ENCODE assay signal across 13 cellular contexts in the genomic region with DNA sequence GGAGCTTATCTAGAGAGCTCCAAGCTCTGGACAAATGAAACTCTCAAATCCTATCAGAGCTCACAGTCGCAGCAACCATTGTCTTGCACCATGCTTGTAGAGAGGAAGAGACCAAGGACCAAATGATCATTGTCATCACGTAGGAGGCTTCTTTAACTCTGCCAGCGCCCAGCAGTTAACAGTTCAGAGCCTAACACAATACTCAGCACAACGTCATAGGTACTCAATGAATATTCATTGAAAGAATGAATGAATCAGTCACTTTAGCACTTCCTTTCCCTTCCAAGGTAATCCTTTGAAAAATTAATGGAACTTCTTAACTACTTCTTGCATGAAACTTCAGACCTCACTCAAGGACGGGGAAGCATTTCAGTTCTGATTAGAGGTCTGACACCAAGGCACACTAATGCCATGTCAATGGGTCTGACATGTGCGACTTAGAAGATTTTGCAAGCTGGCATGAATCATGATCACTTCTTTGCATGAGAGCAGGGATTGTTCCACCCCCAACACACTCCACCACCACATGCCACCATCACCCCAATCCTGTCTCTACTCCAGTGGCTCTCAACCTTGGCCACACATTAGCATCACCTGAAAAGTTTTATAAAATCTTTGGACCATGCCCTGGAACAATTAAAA. TPM values are rescaled to one million over a fixed set of nuclear protein-coding genes. Genes with fewer than 3 reads are reported as not detected.
A peak's percentile ranks its signal among the peaks of the same experiment; 100 is the strongest.
DNase-seq lines count a peak whose midpoint lies in the region; ATAC-seq, FAIRE-seq and TF ChIP-seq lines count a peak whose summit lies in the region.
"Had no signal": no experiment of that assay in that cellular context is flagged by ENCODE, and none has a peak within 500 bp of the region (broad histone marks: within the 10 kb centered on the region; RNA-seq: fewer than 3 reads in every experiment).

No MANE protein-coding gene starts in this region.

- no peaks in the 10 kb centered on the region for H3K27me3 ChIP-seq in bronchial epithelial cell (ENCODE audit: control insufficient read depth, insufficient read depth, low read length)

- no peak overlapping the region for H3K4me3 ChIP-seq in NB4 (ENCODE audit: low read depth, low read length)
- no peak overlapping the region for H3K4me3 ChIP-seq in bronchial epithelial cell (ENCODE audit: low read depth, low read length)

- TF ChIP-seq CTCF in NB4 (IDR thresholded peaks at IDR 0.05; ENCODE audit: low read depth, low read length): no peak
- TF ChIP-seq CTCF in bronchial epithelial cell (IDR thresholded peaks at IDR 0.05; ENCODE audit: insufficient read depth, low read length, severe bottlenecking): no peak

- ATAC-seq in sciatic nerve (peak; percentile 18), GM18505 (IDR thresholded peaks at IDR 0.05; ENCODE audit: unreplicated experiment) (no peak)

- DNase-seq in GM04503 (ENCODE audit: low read depth) (peak; percentile 20), NB4 (ENCODE audit: low read depth) (peak; percentile 12), bronchial epithelial cell (ENCODE audit: low read depth) (peak; percentile 57), sciatic nerve (ENCODE audit: low spot score) (no peak), T-helper 1 cell (no peak), HuH-7 (ENCODE audit: low spot score) (no peak)
- DNase-seq in activated CD8-positive, alpha-beta memory T cell treated with anti-CD3 and anti-CD28 coated beads for 24 hours: no peak
- DNase-seq: activated T-cell treated with anti-CD3 and anti-CD28 coated beads for 4 hours, aorta had no signal

- no peak for TF ChIP-seq POLR2A in NB4 (IDR thresholded peaks at IDR 0.05; ENCODE audit: extremely low read depth, insufficient read length)
- TF ChIP-seq POLR2A in GM18505 (IDR thresholded peaks at IDR 0.05; ENCODE audit: borderline replicate concordance, extremely low read depth, insufficient read depth, insufficient read length): no peak

- H3K36me3 ChIP-seq in bronchial epithelial cell (ENCODE audit: control insufficient read depth, insufficient read depth, low read length): no peaks in the 10 kb centered on the region
- H3K36me3 ChIP-seq: suprapubic skin had no signal

- intact Hi-C loops in sciatic nerve (cut with DNase I): no loop called here

- FAIRE-seq in bronchial epithelial cell (lab: Jason Lieb, UNC): no peak

RNA-seq across cellular contexts. Expression of a gene that starts 45.1 kb away (rescaled TPM):
- total RNA-seq in bronchial epithelial cell: not detected in 2 replicates
- total RNA-seq in sciatic nerve: not detected
- total RNA-seq: Caco-2, Right ventricle myocardium inferior, suprapubic skin had no signal

Comparison
In these comparisons a context has a peak if more than half of its experiments do, and no peak if none do; other contexts are left out.
1. DNase-seq: peak in GM04503 (single experiment), NB4 (single experiment) and bronchial epithelial cell (single experiment); none in sciatic nerve (single experiment), T-helper 1 cell (0 of 5), activated CD8-positive, alpha-beta memory T cell treated with anti-CD3 and anti-CD28 coated beads for 24 hours (single experiment) and HuH-7 (single experiment).